Comparison of ENCODE assay signal across 21 cellular contexts in genomic region chr2:2688231-2688630, GRCh38.
"Had no signal": no experiment of that assay in that cellular context is flagged by ENCODE, and none has a peak within 500 bp of the region (broad histone marks: within the 10 kb centered on the region; RNA-seq: fewer than 3 reads in every experiment).

No MANE protein-coding gene starts in this region.

- H3K9me3 ChIP-seq: gastroesophageal sphincter, left ventricle myocardium inferior, mucosa of descending colon, ovary, right lobe of liver, thoracic aorta had no signal

- H3K4me3 Mint-ChIP-seq: activated T-cell treated with anti-CD3 and anti-CD28 coated beads, Interleukin-2, amount 50 U/mL, for 24 hours; nephron progenitor cell had no signal

- H3K27ac ChIP-seq: gastroesophageal sphincter, hepatocyte, left ventricle myocardium inferior, ovary, right lobe of liver, thoracic aorta had no signal

- H3K36me3 ChIP-seq: gastroesophageal sphincter, left ventricle myocardium inferior, ovary, right lobe of liver, thoracic aorta had no signal

- H3K9me3 Mint-ChIP-seq: activated T-cell treated with anti-CD3 and anti-CD28 coated beads, Interleukin-2, amount 50 U/mL, for 24 hours; nephron progenitor cell had no signal

- H2AFZ ChIP-seq: hepatocyte had no signal

- H3K27ac Mint-ChIP-seq: activated T-cell treated with anti-CD3 and anti-CD28 coated beads, Interleukin-2, amount 50 U/mL, for 24 hours; nephron progenitor cell; progenitor cell of endocrine pancreas had no signal

- H3K4me2 ChIP-seq: hepatocyte had no signal

- H3K4me3 ChIP-seq: gastroesophageal sphincter, hepatocyte, left ventricle myocardium inferior, mucosa of descending colon, ovary, right lobe of liver, thoracic aorta had no signal

- DNase-seq: activated CD4-positive, alpha-beta T cell treated with anti-CD3 and anti-CD28 coated beads for 48 hours; activated CD4-positive, alpha-beta T cell treated with anti-CD3 and anti-CD28 coated beads, Interleukin-2, amount 50 U/mL, for 48 hours; activated CD4-positive, CD25-positive, alpha-beta regulatory T cell; activated CD8-positive, alpha-beta memory T cell treated with anti-CD3 and anti-CD28 coated beads, Interleukin-2, amount 50 U/mL, for 48 hours; activated gamma-delta T cell; activated T-cell treated with anti-CD3 and anti-CD28 coated beads, Interleukin-2, amount 50 U/mL, for 24 hours; amygdala; caudate nucleus; islet precursor cell; left ventricle myocardium inferior; mucosa of descending colon; nephron progenitor cell; ovary; right lobe of liver; stimulated activated CD4-positive, alpha-beta T cell treated with anti-CD3 and anti-CD28 coated beads, Interleukin-2, amount 100 ng/mL, for 48 hours; stimulated activated naive CD4-positive, alpha-beta T cell treated with Interleukin-2 at 50 U/mL for 16 hours; trophoblast cell had no signal

- ATAC-seq: gastroesophageal sphincter, mucosa of descending colon, right lobe of liver had no signal

- H3K4me1 ChIP-seq: gastroesophageal sphincter, left ventricle myocardium inferior, right lobe of liver had no signal

- H3K27me3 ChIP-seq: hepatocyte, ovary, right lobe of liver had no signal
